ENCODE assay signal across 21 cellular contexts in the genomic region with DNA sequence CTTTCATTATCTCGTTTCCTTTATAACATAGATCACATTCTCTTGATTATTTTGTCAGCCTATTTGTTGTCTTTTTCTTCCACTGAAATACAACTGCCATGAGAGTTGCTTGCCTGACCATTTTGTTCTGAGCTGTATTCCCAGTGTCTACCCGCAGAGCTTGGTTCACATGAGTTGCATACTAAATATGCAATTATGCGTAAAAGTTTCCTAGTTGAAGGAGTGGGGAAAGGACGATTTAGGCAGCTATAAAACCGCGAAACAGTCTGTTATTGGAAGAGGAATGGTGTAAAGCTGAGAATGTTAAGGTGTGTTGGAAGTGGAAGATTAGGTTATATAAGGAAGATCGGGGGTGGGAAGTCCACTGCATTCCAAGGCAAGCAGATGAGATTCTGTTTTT.
"Had no signal": no experiment of that assay in that cellular context is flagged by ENCODE, and none has a peak within 500 bp of the region (broad histone marks: within the 10 kb centered on the region; RNA-seq: fewer than 3 reads in every experiment).

No MANE protein-coding gene starts in this region.

- H3K36me3 Mint-ChIP-seq: activated CD4-positive, alpha-beta memory T cell treated with anti-CD3 and anti-CD28 coated beads for 36 hours; naive B cell had no signal

- H3K36me3 ChIP-seq: ascending aorta, cardiac muscle cell, suprapubic skin, transverse colon had no signal

- H3K27me3 ChIP-seq: ascending aorta, cardiac muscle cell, hepatocyte, suprapubic skin, transverse colon had no signal

- H3K9me3 ChIP-seq: ascending aorta, SK-N-SH, suprapubic skin, transverse colon had no signal

- ATAC-seq: activated T-cell treated with anti-CD3 and anti-CD28 coated beads, Interleukin-2, amount 50 U/mL, for 4 hours; left lobe of liver had no signal

- H3K27ac ChIP-seq: ascending aorta, cardiac muscle cell, hepatocyte, suprapubic skin, transverse colon had no signal

- H3K27me3 Mint-ChIP-seq: activated B cell treated with CpG ODN at 0.5 μM for 24 hours; activated CD4-positive, alpha-beta memory T cell treated with anti-CD3 and anti-CD28 coated beads for 36 hours; activated naive CD4-positive, alpha-beta T cell treated with anti-CD3 and anti-CD28 coated beads, Interleukin-2, amount 10 ng/mL, durations not matched to agents 7 days and 5 days; naive B cell had no signal

- H3K4me3 Mint-ChIP-seq: activated B cell treated with CpG ODN at 0.5 μM for 24 hours; activated CD4-positive, alpha-beta memory T cell treated with anti-CD3 and anti-CD28 coated beads for 36 hours; activated naive CD4-positive, alpha-beta T cell treated with anti-CD3 and anti-CD28 coated beads, Interleukin-2, amount 10 ng/mL, durations not matched to agents 7 days and 5 days; activated T-cell treated with anti-CD3 and anti-CD28 coated beads, Interleukin-2, amount 50 U/mL, for 4 hours had no signal

- H3K4me3 ChIP-seq: ascending aorta, cardiac muscle cell, hepatocyte, suprapubic skin, transverse colon had no signal

- H3K9me3 Mint-ChIP-seq: activated B cell treated with CpG ODN at 0.5 μM for 24 hours; activated CD4-positive, alpha-beta memory T cell treated with anti-CD3 and anti-CD28 coated beads for 36 hours; activated naive CD4-positive, alpha-beta T cell treated with anti-CD3 and anti-CD28 coated beads, Interleukin-2, amount 10 ng/mL, durations not matched to agents 7 days and 5 days; activated T-cell treated with anti-CD3 and anti-CD28 coated beads, Interleukin-2, amount 50 U/mL, for 4 hours; naive B cell had no signal

- DNase-seq: activated B cell treated with CpG ODN at 0.5 μM for 24 hours; activated CD4-positive, alpha-beta memory T cell treated with anti-CD3 and anti-CD28 coated beads for 36 hours; activated CD4-positive, alpha-beta T cell treated with anti-CD3 and anti-CD28 coated beads for 4 hours; activated effector memory CD4-positive, alpha-beta T cell treated with Interleukin-2 at 50 U/mL for 16 hours; activated naive CD4-positive, alpha-beta T cell treated with anti-CD3 and anti-CD28 coated beads, Interleukin-2, amount 10 ng/mL, durations not matched to agents 7 days and 5 days; activated T-cell treated with anti-CD3 and anti-CD28 coated beads, Interleukin-2, amount 50 U/mL, for 4 hours; dermis blood vessel endothelial cell; effector memory CD4-positive, alpha-beta T cell; naive B cell; posterior cingulate gyrus; retina; SHP77 treated with DMSO at 0.1 percent for 48 hours; SK-N-SH; stimulated activated CD8-positive, alpha-beta memory T cell treated with anti-CD3 and anti-CD28 coated beads, Interleukin-4, amount 100 ng/mL, for 48 hours; stimulated activated naive CD4-positive, alpha-beta T cell treated with Interleukin-2 at 50 U/mL for 16 hours; transverse colon had no signal

- H3K27ac Mint-ChIP-seq: activated B cell treated with CpG ODN at 0.5 μM for 24 hours; activated CD4-positive, alpha-beta memory T cell treated with anti-CD3 and anti-CD28 coated beads for 36 hours; activated naive CD4-positive, alpha-beta T cell treated with anti-CD3 and anti-CD28 coated beads, Interleukin-2, amount 10 ng/mL, durations not matched to agents 7 days and 5 days had no signal
